ENCODE assay signal across 1 cellular context in the genomic region with DNA sequence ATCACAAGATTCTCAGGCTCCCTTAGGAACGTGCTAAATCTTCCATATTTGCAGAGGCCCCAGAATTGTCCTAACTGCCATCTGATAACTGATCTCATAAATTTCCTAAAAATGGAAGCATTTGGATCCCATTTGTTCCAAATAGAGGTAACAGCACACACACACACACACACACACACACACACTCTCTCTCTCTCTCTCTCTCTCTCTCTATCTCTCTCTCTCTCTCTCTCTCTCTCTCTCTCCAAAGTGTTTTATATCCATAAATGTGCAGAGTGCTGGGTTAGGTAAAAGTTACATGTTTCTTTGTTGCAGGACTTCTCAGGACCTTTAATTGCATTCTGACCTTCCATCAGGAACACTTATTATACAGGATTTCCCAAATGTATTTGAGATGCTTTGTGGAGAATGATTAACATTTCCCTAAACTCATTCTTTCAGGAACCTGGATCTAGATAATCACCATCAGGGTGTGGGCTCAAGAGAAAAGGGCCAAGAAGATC.
TF ChIP-seq lines count a peak whose summit lies in the region.

No MANE protein-coding gene starts in this region.

TF ChIP-seq in HEK293, 187 proteins besides CTCF, POLR2A, EP300 and RAD21 (continued from another document):
- no peak for TF ChIP-seq ZNF148 (tag by site-specific recombination; IDR thresholded peaks at IDR 0.05; ENCODE audit: borderline replicate concordance)
- TF ChIP-seq, protein P1, sequence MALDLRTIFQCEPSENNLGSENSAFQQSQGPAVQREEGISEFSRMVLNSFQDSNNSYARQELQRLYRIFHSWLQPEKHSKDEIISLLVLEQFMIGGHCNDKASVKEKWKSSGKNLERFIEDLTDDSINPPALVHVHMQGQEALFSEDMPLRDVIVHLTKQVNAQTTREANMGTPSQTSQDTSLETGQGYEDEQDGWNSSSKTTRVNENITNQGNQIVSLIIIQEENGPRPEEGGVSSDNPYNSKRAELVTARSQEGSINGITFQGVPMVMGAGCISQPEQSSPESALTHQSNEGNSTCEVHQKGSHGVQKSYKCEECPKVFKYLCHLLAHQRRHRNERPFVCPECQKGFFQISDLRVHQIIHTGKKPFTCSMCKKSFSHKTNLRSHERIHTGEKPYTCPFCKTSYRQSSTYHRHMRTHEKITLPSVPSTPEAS (tag by site-specific recombination; IDR thresholded peaks at IDR 0.05) = peak; percentile 29; the same call in 1 of the 2 replicates
- no peak for TF ChIP-seq ZBTB1 (tag by site-specific recombination; IDR thresholded peaks at IDR 0.05)
TF ChIP-seq in HEK293: peak in this region for 3.
